22 cellular contexts compared by ENCODE assay signal in the genomic region with DNA sequence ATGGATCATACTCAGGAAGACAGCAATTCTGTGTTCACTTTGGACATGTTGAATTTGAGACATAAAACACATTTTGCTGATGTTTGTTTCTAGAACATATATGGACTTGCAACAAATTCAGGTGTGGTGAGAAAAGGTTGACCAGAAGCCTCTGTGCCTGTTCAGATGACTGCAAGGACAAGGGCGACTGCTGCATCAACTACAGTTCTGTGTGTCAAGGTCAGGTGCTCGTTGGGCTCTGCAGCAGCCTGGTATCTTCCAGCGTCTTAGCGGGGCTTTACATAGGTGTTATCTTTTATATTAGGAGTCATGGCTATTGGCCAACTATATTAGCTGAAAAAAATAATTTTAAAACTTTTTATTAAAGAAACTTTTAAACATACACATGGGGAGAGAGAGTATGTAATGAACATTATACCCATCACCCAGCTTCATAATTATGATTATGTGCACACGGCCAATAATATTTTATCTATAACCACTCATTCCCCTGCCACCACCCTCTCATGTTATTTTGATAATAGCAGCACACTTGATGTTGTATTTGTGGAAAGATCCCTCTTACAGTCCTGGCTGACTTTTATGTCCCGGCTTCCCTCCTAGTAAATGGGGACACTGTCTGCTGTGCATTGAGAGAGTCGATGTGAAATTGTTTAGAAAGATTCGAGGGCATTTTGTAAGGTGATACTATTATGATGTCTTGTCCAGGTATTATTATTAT.
"Had no signal": no experiment of that assay in that cellular context is flagged by ENCODE, and none has a peak within 500 bp of the region (broad histone marks: within the 10 kb centered on the region; RNA-seq: fewer than 3 reads in every experiment).

No MANE protein-coding gene starts in this region.

- H3K4me2 ChIP-seq: PC-9 had no signal

- H3K27ac ChIP-seq: PC-9, Peyer's patch had no signal

- DNase-seq: IMR-90; Karpas-422; KG1; MG63; NCI-H1092; NCI-H1105 treated with DMSO at 0.1 percent for 48 hours; NCI-H1417 treated with DMSO at 0.1 percent for 48 hours; NCI-H146; NCI-H1694 treated with DMSO at 0.1 percent for 48 hours; NCI-H1930; NCI-H2081; NCI-H2107; NCI-H2227 treated with DMSO at 0.1 percent for 48 hours; NCI-H524; NCI-H526 treated with DMSO at 0.1 percent for 48 hours; NCI-H748 treated with DMSO at 0.1 percent for 48 hours; NK-92 treated with Interleukin-12 subunit alpha and Interleukin-12 subunit beta, amount 100 ng/mL, for 24 hours; OCI-M1; PC-9; Peyer's patch; SHP77 had no signal

- ATAC-seq: SK-N-SH treated with all-trans-retinoic acid at 6 μM for 48 hours had no signal

- H3K4me3 ChIP-seq: MG63, PC-9, Peyer's patch had no signal

- H3K4me1 ChIP-seq: Peyer's patch had no signal

- H3K27me3 ChIP-seq: MG63, Peyer's patch had no signal

- H2AFZ ChIP-seq: PC-9 had no signal

- H3K9me3 ChIP-seq: MG63, Peyer's patch had no signal

- H3K36me3 ChIP-seq: MG63, Peyer's patch had no signal
